Comparison of ENCODE assay signal across 17 cellular contexts in the genomic region with DNA sequence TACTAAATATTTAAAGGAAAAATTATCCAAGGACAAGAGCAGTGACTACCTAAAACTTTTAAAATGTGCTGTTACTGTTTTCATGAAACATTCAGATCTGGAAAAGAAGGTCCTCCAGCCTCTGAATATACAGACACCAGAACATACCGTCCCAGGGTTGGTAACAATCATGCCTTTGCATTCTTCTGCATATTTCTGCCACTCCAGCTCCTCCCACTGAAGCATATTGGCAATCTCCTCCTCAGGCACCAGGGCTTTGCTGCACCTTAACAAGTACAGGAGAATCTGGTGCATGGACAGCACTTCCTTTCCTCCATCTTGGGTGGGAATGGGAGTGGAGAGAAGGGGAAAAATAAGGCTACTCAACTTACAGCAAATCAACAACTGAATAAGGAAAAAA.
"Had no signal": no experiment of that assay in that cellular context is flagged by ENCODE, and none has a peak within 500 bp of the region (broad histone marks: within the 10 kb centered on the region; RNA-seq: fewer than 3 reads in every experiment).

No MANE protein-coding gene starts in this region.

- H3K9me3 ChIP-seq: neutrophil, tibial artery, vagina had no signal

- H3K4me3 ChIP-seq: coronary artery, tibial artery, vagina had no signal

- H3K27me3 Mint-ChIP-seq: activated naive CD4-positive, alpha-beta T cell treated with anti-CD3 and anti-CD28 coated beads, Interleukin-2, amount 10 ng/mL, durations not matched to agents 7 days and 5 days; activated T-cell treated with anti-CD3 and anti-CD28 coated beads, Interleukin-2, amount 50 U/mL, for 24 hours had no signal

- H3K36me3 ChIP-seq: vagina had no signal

- H3K4me1 ChIP-seq: tibial artery, vagina had no signal

- H3K27ac Mint-ChIP-seq: activated naive CD4-positive, alpha-beta T cell treated with anti-CD3 and anti-CD28 coated beads, Interleukin-2, amount 10 ng/mL, durations not matched to agents 7 days and 5 days; activated T-cell treated with anti-CD3 and anti-CD28 coated beads, Interleukin-2, amount 50 U/mL, for 24 hours; natural killer cell had no signal

- H3K4me3 Mint-ChIP-seq: activated naive CD4-positive, alpha-beta T cell treated with anti-CD3 and anti-CD28 coated beads, Interleukin-2, amount 10 ng/mL, durations not matched to agents 7 days and 5 days; activated T-cell treated with anti-CD3 and anti-CD28 coated beads, Interleukin-2, amount 50 U/mL, for 24 hours; natural killer cell had no signal

- H3K27me3 ChIP-seq: neutrophil, tibial artery, vagina had no signal

- ATAC-seq: esophagus mucosa, left ventricle myocardium superior, natural killer cell had no signal

- H3K27ac ChIP-seq: coronary artery, neutrophil, tibial artery, vagina had no signal

- H3K9me3 Mint-ChIP-seq: natural killer cell had no signal

- H3K4me1 Mint-ChIP-seq: activated naive CD4-positive, alpha-beta T cell treated with anti-CD3 and anti-CD28 coated beads, Interleukin-2, amount 10 ng/mL, durations not matched to agents 7 days and 5 days had no signal

- DNase-seq: activated CD4-positive, alpha-beta T cell treated with anti-CD3 and anti-CD28 coated beads, Interleukin-2, amount 50 U/mL, for 48 hours; activated CD4-positive, CD25-positive, alpha-beta regulatory T cell treated with anti-CD3 and anti-CD28 coated beads, Interleukin-2, amount 50 U/mL, for 72 hours; activated naive CD4-positive, alpha-beta T cell treated with anti-CD3 and anti-CD28 coated beads, Interleukin-2, amount 10 ng/mL, durations not matched to agents 7 days and 5 days; activated T-cell treated with anti-CD3 and anti-CD28 coated beads, Interleukin-2, amount 50 U/mL, for 24 hours; caudate nucleus; glutamatergic neuron; kidney glomerular epithelial cell; left ventricle myocardium superior; mesenchymal stem cell; natural killer cell; stimulated activated CD4-positive, alpha-beta T cell treated with anti-CD3 and anti-CD28 coated beads, Interleukin-2, amount 100 ng/mL, for 48 hours; stimulated activated naive CD4-positive, alpha-beta T cell; tibial artery had no signal
